Comparison of ENCODE assay signal across 36 cellular contexts in genomic region chr13:72217142-72217541, GRCh38.
"Had no signal": no experiment of that assay in that cellular context is flagged by ENCODE, and none has a peak within 500 bp of the region (broad histone marks: within the 10 kb centered on the region; RNA-seq: fewer than 3 reads in every experiment).

No MANE protein-coding gene starts in this region.

- H3K4me1 Mint-ChIP-seq: activated naive CD4-positive, alpha-beta T cell treated with anti-CD3 and anti-CD28 coated beads, Interleukin-2, amount 10 ng/mL, durations not matched to agents 7 days and 5 days; activated naive CD4-positive, alpha-beta T cell treated with anti-CD3 and anti-CD28 coated beads, Interleukin-2, amount 50 U/mL, for 24 hours; activated naive CD8-positive, alpha-beta T cell treated with anti-CD3 and anti-CD28 coated beads, Interleukin-2, amount 10 ng/mL, durations not matched to agents 7 days and 5 days; activated naive CD8-positive, alpha-beta T cell treated with anti-CD3 and anti-CD28 coated beads, Interleukin-2, amount 50 U/mL, for 24 hours; activated T-helper 17 cell treated with anti-CD3 and anti-CD28 coated beads, Interleukin-2, amount 50 U/mL, for 72 hours; brain; central memory CD8-positive, alpha-beta T cell had no signal

- H3K4me3 ChIP-seq: adrenal gland, ascending aorta, body of pancreas, breast epithelium, cardiac muscle cell had no signal

- H3K9me3 ChIP-seq: adrenal gland, ascending aorta, body of pancreas, breast epithelium had no signal

- H3K27ac Mint-ChIP-seq: activated naive CD4-positive, alpha-beta T cell treated with anti-CD3 and anti-CD28 coated beads for 36 hours; activated naive CD4-positive, alpha-beta T cell treated with anti-CD3 and anti-CD28 coated beads, Interleukin-2, amount 10 ng/mL, durations not matched to agents 7 days and 5 days; activated naive CD4-positive, alpha-beta T cell treated with anti-CD3 and anti-CD28 coated beads, Interleukin-2, amount 50 U/mL, for 24 hours; activated naive CD4-positive, alpha-beta T cell treated with anti-CD3 and anti-CD28 coated beads, Interleukin-2, amount 50 U/mL, for 72 hours; activated naive CD8-positive, alpha-beta T cell; activated naive CD8-positive, alpha-beta T cell treated with anti-CD3 and anti-CD28 coated beads for 36 hours; activated naive CD8-positive, alpha-beta T cell treated with anti-CD3 and anti-CD28 coated beads, Interleukin-2, amount 10 ng/mL, durations not matched to agents 7 days and 5 days; activated naive CD8-positive, alpha-beta T cell treated with anti-CD3 and anti-CD28 coated beads, Interleukin-2, amount 50 U/mL, for 24 hours; activated T-cell treated with anti-CD3 and anti-CD28 coated beads, Interleukin-2, amount 50 U/mL, for 24 hours; activated T-cell treated with anti-CD3 and anti-CD28 coated beads, Interleukin-2, amount 50 U/mL, for 72 hours; activated T-helper 1 cell treated with anti-CD3 and anti-CD28 coated beads, Interleukin-12 subunit alpha, Interleukin-12 subunit beta, Interleukin-2, Interleukin-4 antibody, amounts not matched to agents 30 ng/mL and 10 ng/mL and 1 ng/mL, durations not matched to agents 14 hours and 24 hours and 36 hours; activated T-helper 17 cell treated with anti-CD3 and anti-CD28 coated beads, Interleukin-2, amount 50 U/mL, for 72 hours; activated T-helper 2 cell treated with anti-CD3 and anti-CD28 coated beads, Interferon-gamma antibody, Interleukin-2, Interleukin-4, amounts not matched to agents 10 μg/mL and 5 μg/mL and 100 μg/mL, durations not matched to agents 14 hours and 24 hours and 36 hours; brain had no signal

- DNase-seq: activated effector memory CD4-positive, alpha-beta T cell treated with Interleukin-2 at 50 U/mL for 16 hours; activated gamma-delta T cell; activated gamma-delta T cell treated with Interleukin-2 at 50 U/mL for 16 hours; activated naive CD4-positive, alpha-beta T cell; activated naive CD4-positive, alpha-beta T cell treated with anti-CD3 and anti-CD28 coated beads for 36 hours; activated naive CD4-positive, alpha-beta T cell treated with anti-CD3 and anti-CD28 coated beads, Interleukin-2, amount 10 ng/mL, durations not matched to agents 7 days and 5 days; activated naive CD4-positive, alpha-beta T cell treated with anti-CD3 and anti-CD28 coated beads, Interleukin-2, amount 50 U/mL, for 16 hours; activated naive CD4-positive, alpha-beta T cell treated with Interleukin-2 at 50 U/mL for 16 hours; activated naive CD8-positive, alpha-beta T cell treated with anti-CD3 and anti-CD28 coated beads for 36 hours; activated naive CD8-positive, alpha-beta T cell treated with anti-CD3 and anti-CD28 coated beads, Interleukin-2, amount 10 ng/mL, durations not matched to agents 7 days and 5 days; activated naive CD8-positive, alpha-beta T cell treated with anti-CD3 and anti-CD28 coated beads, Interleukin-2, amount 50 U/mL, for 24 hours; activated T-cell treated with anti-CD3 and anti-CD28 coated beads, Interleukin-2, amount 50 U/mL, for 1 hour; activated T-cell treated with anti-CD3 and anti-CD28 coated beads, Interleukin-2, amount 50 U/mL, for 24 hours; activated T-cell treated with anti-CD3 and anti-CD28 coated beads, Interleukin-2, amount 50 U/mL, for 4 hours; activated T-cell treated with anti-CD3 and anti-CD28 coated beads, Interleukin-2, amount 50 U/mL, for 48 hours; activated T-cell treated with anti-CD3 and anti-CD28 coated beads, Interleukin-2, amount 50 U/mL, for 72 hours; adrenal gland; amygdala; anterior cingulate cortex; aorta; body of pancreas; brain microvascular endothelial cell; caudate nucleus; central memory CD4-positive, alpha-beta T cell; cerebellar nuclear complex had no signal

- H3K9me3 Mint-ChIP-seq: activated naive CD8-positive, alpha-beta T cell treated with anti-CD3 and anti-CD28 coated beads, Interleukin-2, amount 10 ng/mL, durations not matched to agents 7 days and 5 days; activated naive CD8-positive, alpha-beta T cell treated with anti-CD3 and anti-CD28 coated beads, Interleukin-2, amount 50 U/mL, for 24 hours; activated T-helper 2 cell treated with anti-CD3 and anti-CD28 coated beads, Interferon-gamma antibody, Interleukin-2, Interleukin-4, amounts not matched to agents 10 μg/mL and 5 μg/mL and 100 μg/mL, durations not matched to agents 14 hours and 24 hours and 36 hours had no signal

- H3K36me3 ChIP-seq: adrenal gland, ascending aorta, brain microvascular endothelial cell, breast epithelium, cardiac muscle cell had no signal

- H3K27me3 Mint-ChIP-seq: activated naive CD4-positive, alpha-beta T cell treated with anti-CD3 and anti-CD28 coated beads, Interleukin-2, amount 10 ng/mL, durations not matched to agents 7 days and 5 days; activated naive CD4-positive, alpha-beta T cell treated with anti-CD3 and anti-CD28 coated beads, Interleukin-2, amount 50 U/mL, for 24 hours; activated naive CD8-positive, alpha-beta T cell treated with anti-CD3 and anti-CD28 coated beads for 36 hours; activated naive CD8-positive, alpha-beta T cell treated with anti-CD3 and anti-CD28 coated beads, Interleukin-2, amount 10 ng/mL, durations not matched to agents 7 days and 5 days; activated naive CD8-positive, alpha-beta T cell treated with anti-CD3 and anti-CD28 coated beads, Interleukin-2, amount 50 U/mL, for 24 hours; activated T-cell treated with anti-CD3 and anti-CD28 coated beads, Interleukin-2, amount 50 U/mL, for 24 hours; activated T-helper 17 cell treated with anti-CD3 and anti-CD28 coated beads, Interleukin-2, amount 50 U/mL, for 72 hours; brain; central memory CD8-positive, alpha-beta T cell had no signal

- H3K36me3 Mint-ChIP-seq: activated naive CD4-positive, alpha-beta T cell treated with anti-CD3 and anti-CD28 coated beads, Interleukin-2, amount 10 ng/mL, durations not matched to agents 7 days and 5 days; activated naive CD4-positive, alpha-beta T cell treated with anti-CD3 and anti-CD28 coated beads, Interleukin-2, amount 50 U/mL, for 24 hours; activated naive CD8-positive, alpha-beta T cell; activated naive CD8-positive, alpha-beta T cell treated with anti-CD3 and anti-CD28 coated beads for 36 hours; activated naive CD8-positive, alpha-beta T cell treated with anti-CD3 and anti-CD28 coated beads, Interleukin-2, amount 10 ng/mL, durations not matched to agents 7 days and 5 days; brain had no signal

- H3K27ac ChIP-seq: adrenal gland, ascending aorta, body of pancreas, brain microvascular endothelial cell, breast epithelium, cardiac muscle cell had no signal

- ATAC-seq: activated naive CD4-positive, alpha-beta T cell treated with anti-CD3 and anti-CD28 coated beads, Interleukin-2, amount 50 U/mL, for 72 hours; activated naive CD8-positive, alpha-beta T cell treated with anti-CD3 and anti-CD28 coated beads, Interleukin-2, amount 50 U/mL, for 24 hours; activated T-cell treated with anti-CD3 and anti-CD28 coated beads, Interleukin-2, amount 50 U/mL, for 4 hours; activated T-cell treated with anti-CD3 and anti-CD28 coated beads, Interleukin-2, amount 50 U/mL, for 72 hours; activated T-helper 17 cell treated with anti-CD3 and anti-CD28 coated beads, Interleukin-2, amount 50 U/mL, for 72 hours; body of pancreas had no signal

- H3K4me1 ChIP-seq: adrenal gland, ascending aorta, body of pancreas, breast epithelium had no signal

- H3K4me3 Mint-ChIP-seq: activated naive CD4-positive, alpha-beta T cell treated with anti-CD3 and anti-CD28 coated beads for 36 hours; activated naive CD4-positive, alpha-beta T cell treated with anti-CD3 and anti-CD28 coated beads, Interleukin-2, amount 10 ng/mL, durations not matched to agents 7 days and 5 days; activated naive CD4-positive, alpha-beta T cell treated with anti-CD3 and anti-CD28 coated beads, Interleukin-2, amount 50 U/mL, for 24 hours; activated naive CD8-positive, alpha-beta T cell; activated naive CD8-positive, alpha-beta T cell treated with anti-CD3 and anti-CD28 coated beads for 36 hours; activated naive CD8-positive, alpha-beta T cell treated with anti-CD3 and anti-CD28 coated beads, Interleukin-2, amount 10 ng/mL, durations not matched to agents 7 days and 5 days; activated naive CD8-positive, alpha-beta T cell treated with anti-CD3 and anti-CD28 coated beads, Interleukin-2, amount 50 U/mL, for 24 hours; activated T-cell treated with anti-CD3 and anti-CD28 coated beads, Interleukin-2, amount 50 U/mL, for 24 hours; activated T-cell treated with anti-CD3 and anti-CD28 coated beads, Interleukin-2, amount 50 U/mL, for 4 hours; activated T-cell treated with anti-CD3 and anti-CD28 coated beads, Interleukin-2, amount 50 U/mL, for 72 hours; activated T-helper 1 cell treated with anti-CD3 and anti-CD28 coated beads, Interleukin-12 subunit alpha, Interleukin-12 subunit beta, Interleukin-2, Interleukin-4 antibody, amounts not matched to agents 30 ng/mL and 10 ng/mL and 1 ng/mL, durations not matched to agents 14 hours and 24 hours and 36 hours; activated T-helper 17 cell treated with anti-CD3 and anti-CD28 coated beads, Interleukin-2, amount 50 U/mL, for 72 hours; brain; central memory CD8-positive, alpha-beta T cell had no signal

- H3K27me3 ChIP-seq: adrenal gland, ascending aorta, body of pancreas, brain microvascular endothelial cell, breast epithelium, cardiac muscle cell had no signal
